9 cellular contexts compared by ENCODE assay signal in the genomic region with DNA sequence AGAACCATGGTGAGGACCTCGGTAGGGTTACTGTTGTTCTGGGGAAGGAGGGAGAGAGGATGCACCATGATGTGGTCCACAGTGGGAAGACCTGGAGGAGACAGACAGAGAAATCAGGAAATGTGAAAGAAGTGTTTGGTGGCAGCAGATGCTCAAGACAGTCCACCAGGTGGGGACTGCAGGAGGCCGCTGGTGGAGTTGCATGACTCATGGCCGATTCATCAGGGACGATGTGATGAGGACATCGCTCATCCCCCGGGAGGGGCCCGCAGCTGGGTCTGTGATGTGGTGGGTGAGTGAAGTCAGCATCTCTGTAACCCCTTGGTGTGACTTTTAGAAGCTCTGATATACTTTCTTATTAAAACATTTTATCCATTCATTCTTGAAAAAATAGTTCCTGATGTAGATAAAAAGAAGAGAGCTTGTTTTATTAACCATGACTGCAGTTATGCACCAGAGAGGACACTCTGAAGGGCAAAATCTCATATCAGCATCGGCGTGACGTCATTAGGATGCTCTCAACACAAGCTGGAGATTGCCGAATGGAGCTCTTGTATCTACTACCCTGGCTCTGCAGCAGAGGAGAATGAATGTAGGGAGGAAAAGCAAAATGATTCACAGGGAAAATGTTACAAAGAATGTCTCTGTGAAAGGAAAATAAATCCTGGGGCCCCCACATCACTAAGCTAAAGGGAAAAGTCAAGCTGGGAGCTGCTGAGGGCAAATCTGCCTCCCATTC.
DNase-seq lines count a peak whose midpoint lies in the region; ATAC-seq and TF ChIP-seq lines count a peak whose summit lies in the region.
"Had no signal": no experiment of that assay in that cellular context is flagged by ENCODE, and none has a peak within 500 bp of the region (broad histone marks: within the 10 kb centered on the region; RNA-seq: fewer than 3 reads in every experiment).

No MANE protein-coding gene starts in this region.

- no peak overlapping the region for H3K4me3 ChIP-seq in PC-3 (ENCODE audit: low read length)

- H3K4me2 ChIP-seq in PC-3 (ENCODE audit: low read length): no peak overlapping the region

- no peaks in the 10 kb centered on the region for H3F3A ChIP-seq in PC-3 (ENCODE audit: low read length, unreplicated experiment)

- no peaks in the 10 kb centered on the region for H3K9me2 ChIP-seq in PC-3 (replicated peaks; ENCODE audit: low read length)

- no peaks in the 10 kb centered on the region for H3K79me2 ChIP-seq in PC-3 (ENCODE audit: low read length)

- H3K36me3 Mint-ChIP-seq in chondrocyte (ENCODE audit: low read depth) (peaks cover 27% of the 10 kb centered on the region), immature natural killer cell (peaks cover 0 to 7% (median 3%) of the 10 kb centered on the region in 3 donors)

- no peaks in the 10 kb centered on the region for H4K20me1 ChIP-seq in PC-3 (ENCODE audit: low read length)

- H3K27me3 ChIP-seq in PC-3 (ENCODE audit: low read length): no peaks in the 10 kb centered on the region

- no peaks in the 10 kb centered on the region for H3K9me3 Mint-ChIP-seq in chondrocyte (ENCODE audit: low read depth)
- peaks cover 0 to 4% (median 0%) of the 10 kb centered on the region in 6 donors for H3K9me3 Mint-ChIP-seq in immature natural killer cell

- H3K27ac Mint-ChIP-seq in chondrocyte (ENCODE audit: unreplicated experiment): peak overlapping the region; percentile 68
- peak overlapping the region in 1 of 6 donors; percentile 53 for H3K27ac Mint-ChIP-seq in immature natural killer cell
- H3K27ac Mint-ChIP-seq: IgD-negative memory B cell had no signal

- DNase-seq in ELR (ENCODE audit: low read depth): peak; percentile 79
- peak; percentile 88 for DNase-seq in PC-3
- DNase-seq in chondrocyte (ENCODE audit: low spot score): no peak
- DNase-seq in stimulated activated CD4-positive, alpha-beta T cell treated with anti-CD3 and anti-CD28 coated beads, Interleukin-12 subunit alpha, Interleukin-12 subunit beta, amount 100 ng/mL, for 24 hours (ENCODE audit: low read depth in 2 of 2): peak; percentile 34 to 41
- DNase-seq in GM10266 (ENCODE audit: extremely low spot score): no peak
- DNase-seq in GDM1 (lab: John Stamatoyannopoulos, UW): no peak
- DNase-seq in immature natural killer cell: no peak
- no peak for DNase-seq in hippocampal formation (lab: John Stamatoyannopoulos, UW)

- H3K27me3 Mint-ChIP-seq in chondrocyte (ENCODE audit: low read depth) (no peaks in the 10 kb centered on the region), immature natural killer cell (ENCODE audit: low read depth in 3 of 3) (peaks cover 0 to 7% (median 3%) of the 10 kb centered on the region in 3 donors)

- H2AFZ ChIP-seq in PC-3 (ENCODE audit: low read length): no peak overlapping the region

- H3K27ac ChIP-seq in PC-3 (ENCODE audit: low read length): no peak overlapping the region

- ATAC-seq in PC-3: peak; percentile 96

- BruUV-seq in PC-3 (replicated peaks; lab: Mats Ljungman, UMichigan): no TSS peak

- intact Hi-C loops in PC-3 (cut with micrococcal nuclease): loop anchor here (1.0 to 5.0 kb wide), 4 partner anchors 15 to 252 kb away; a partner anchor contains a TSS

- H3K4me3 Mint-ChIP-seq in chondrocyte (ENCODE audit: unreplicated experiment) (no peak overlapping the region), immature natural killer cell (no peak overlapping the region)

- H3K9me3 ChIP-seq in PC-3 (ENCODE audit: low read length): no peaks in the 10 kb centered on the region

- peaks cover 26% of the 10 kb centered on the region for H3K4me1 Mint-ChIP-seq in chondrocyte (ENCODE audit: low read depth)
- H3K4me1 Mint-ChIP-seq in immature natural killer cell: no peaks in the 10 kb centered on the region

- H3K9ac ChIP-seq in PC-3 (ENCODE audit: low read length): no peak overlapping the region

- CTCF ChIA-PET in PC-3 (lab: Charles Lee): interaction anchor here (0.6 to 1.7 kb wide), 3 partner anchors 16 to 112 kb away, joined by 3 to 4 read pairs (median 4); a partner anchor contains a TSS

- H3K4me1 ChIP-seq in PC-3 (ENCODE audit: insufficient read depth, low read length): peaks cover 8% of the 10 kb centered on the region

- POLR2A ChIA-PET in PC-3 (lab: Charles Lee; ENCODE audit: unreplicated experiment): no interaction called here

- TF ChIP-seq CTCF in PC-3 (conservative IDR thresholded peaks at IDR 0.05; ENCODE audit: low read depth, low read length) (peak; percentile 66), chondrocyte (IDR thresholded peaks at IDR 0.05) (peak; percentile 73), GM10266 (IDR thresholded peaks at IDR 0.05; ENCODE audit: control insufficient read depth, insufficient read depth, low read depth, missing control alignments) (no peak)

- no peaks in the 10 kb centered on the region for H3K36me3 ChIP-seq in PC-3 (ENCODE audit: low read depth, low read length)

Comparison
In these comparisons a context has a peak if more than half of its experiments do, and no peak if none do; other contexts are left out.
1. DNase-seq: peak in ELR (single experiment), PC-3 (single experiment) and stimulated activated CD4-positive, alpha-beta T cell treated with anti-CD3 and anti-CD28 coated beads, Interleukin-12 subunit alpha, Interleukin-12 subunit beta, amount 100 ng/mL, for 24 hours (2 of 2); none in chondrocyte (single experiment), GM10266 (single experiment), GDM1 (single experiment), immature natural killer cell (0 of 3) and hippocampal formation (0 of 2).